ENCODE assay signal across 27 cellular contexts in the genomic region with DNA sequence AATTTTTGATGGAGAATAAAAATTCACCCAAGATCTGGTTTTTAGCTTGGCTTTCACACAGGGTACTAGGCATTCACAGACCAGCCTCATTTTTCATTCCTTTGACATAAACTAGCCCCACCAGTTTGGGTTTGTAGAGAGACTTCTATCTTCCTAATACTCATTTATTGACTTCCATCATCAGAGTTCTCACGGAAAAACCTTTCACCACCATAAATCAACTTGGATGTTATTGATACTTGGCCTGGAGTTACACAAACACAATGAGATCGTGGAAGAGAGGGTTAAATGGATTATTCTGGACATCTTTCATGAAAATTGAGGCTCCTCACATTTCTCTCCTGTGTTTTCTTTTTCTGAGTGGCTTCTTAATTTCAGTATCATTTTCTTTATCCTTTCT.
"Had no signal": no experiment of that assay in that cellular context is flagged by ENCODE, and none has a peak within 500 bp of the region (broad histone marks: within the 10 kb centered on the region; RNA-seq: fewer than 3 reads in every experiment).

No MANE protein-coding gene starts in this region.

- ATAC-seq: left cardiac atrium; mucosa of descending colon; naive thymus-derived CD4-positive, alpha-beta T cell; natural killer cell treated with Interleukin-12 subunit alpha and Interleukin-12 subunit beta and Interleukin-15 and Interleukin-18, amount 100 ng/mL, for 72 hours; right cardiac atrium; sciatic nerve; stimulated activated effector memory CD8-positive, alpha-beta T cell treated with anti-CD3 and anti-CD28 coated beads, Interleukin-12 subunit alpha, Interleukin-12 subunit beta, amount 100 ng/mL, for 72 hours; stimulated activated naive CD8-positive, alpha-beta T cell treated with anti-CD3 and anti-CD28 coated beads, Interleukin-15, amount 100 ng/mL, for 72 hours; upper lobe of right lung had no signal

- H3K36me3 ChIP-seq: left ventricle myocardium inferior, ovary, prostate gland, spleen, tibial nerve, upper lobe of right lung had no signal

- H3K4me3 ChIP-seq: left ventricle myocardium inferior, lung, mucosa of descending colon, ovary, prostate gland, skin epidermis, spleen, tibial nerve, upper lobe of right lung had no signal

- H3K4me1 ChIP-seq: left ventricle myocardium inferior, prostate gland, tibial nerve, upper lobe of right lung had no signal

- H3K9me3 ChIP-seq: left ventricle myocardium inferior, mucosa of descending colon, ovary, prostate gland, spleen, tibial nerve, upper lobe of right lung had no signal

- H3K27me3 ChIP-seq: ovary, spleen, tibial nerve, upper lobe of right lung had no signal

- H3K27ac ChIP-seq: left ventricle myocardium inferior, ovary, prostate gland, skin epidermis, spleen, tibial nerve, upper lobe of right lung had no signal

- H3K4me3 Mint-ChIP-seq: naive thymus-derived CD4-positive, alpha-beta T cell; natural killer cell treated with Interleukin-12 subunit alpha and Interleukin-12 subunit beta and Interleukin-15 and Interleukin-18, amount 100 ng/mL, for 72 hours; stimulated activated effector memory CD8-positive, alpha-beta T cell treated with anti-CD3 and anti-CD28 coated beads, Interleukin-12 subunit alpha, Interleukin-12 subunit beta, amount 100 ng/mL, for 72 hours; stimulated activated naive CD8-positive, alpha-beta T cell treated with anti-CD3 and anti-CD28 coated beads, Interleukin-15, amount 100 ng/mL, for 72 hours had no signal

- H3K27ac Mint-ChIP-seq: naive thymus-derived CD4-positive, alpha-beta T cell; natural killer cell treated with Interleukin-12 subunit alpha and Interleukin-12 subunit beta and Interleukin-15 and Interleukin-18, amount 100 ng/mL, for 72 hours; stimulated activated effector memory CD8-positive, alpha-beta T cell treated with anti-CD3 and anti-CD28 coated beads, Interleukin-12 subunit alpha, Interleukin-12 subunit beta, amount 100 ng/mL, for 72 hours; stimulated activated naive CD8-positive, alpha-beta T cell treated with anti-CD3 and anti-CD28 coated beads, Interleukin-15, amount 100 ng/mL, for 72 hours had no signal

- DNase-seq: head of caudate nucleus; hippocampal formation; kidney glomerular epithelial cell; left cardiac atrium; left ventricle myocardium inferior; mesendoderm; midbrain; mucosa of descending colon; naive thymus-derived CD4-positive, alpha-beta T cell; ovary; retina; right cardiac atrium; spleen; stimulated activated CD4-positive, alpha-beta T cell treated with anti-CD3 and anti-CD28 coated beads, Interleukin-4, amount 100 ng/mL, for 24 hours; stimulated activated naive CD4-positive, alpha-beta T cell; stimulated activated naive CD8-positive, alpha-beta T cell treated with anti-CD3 and anti-CD28 coated beads, Interleukin-15, amount 100 ng/mL, for 72 hours; substantia nigra; upper lobe of right lung had no signal

- H3K4me1 Mint-ChIP-seq: stimulated activated effector memory CD8-positive, alpha-beta T cell treated with anti-CD3 and anti-CD28 coated beads, Interleukin-12 subunit alpha, Interleukin-12 subunit beta, amount 100 ng/mL, for 72 hours had no signal

- H3K27me3 Mint-ChIP-seq: stimulated activated naive CD8-positive, alpha-beta T cell treated with anti-CD3 and anti-CD28 coated beads, Interleukin-15, amount 100 ng/mL, for 72 hours had no signal

- H3K36me3 Mint-ChIP-seq: natural killer cell treated with Interleukin-12 subunit alpha and Interleukin-12 subunit beta and Interleukin-15 and Interleukin-18, amount 100 ng/mL, for 72 hours; stimulated activated effector memory CD8-positive, alpha-beta T cell treated with anti-CD3 and anti-CD28 coated beads, Interleukin-12 subunit alpha, Interleukin-12 subunit beta, amount 100 ng/mL, for 72 hours had no signal

- FAIRE-seq: keratinocyte, urothelium cell line had no signal

- H3K9me3 Mint-ChIP-seq: natural killer cell treated with Interleukin-12 subunit alpha and Interleukin-12 subunit beta and Interleukin-15 and Interleukin-18, amount 100 ng/mL, for 72 hours; stimulated activated effector memory CD8-positive, alpha-beta T cell treated with anti-CD3 and anti-CD28 coated beads, Interleukin-12 subunit alpha, Interleukin-12 subunit beta, amount 100 ng/mL, for 72 hours; stimulated activated naive CD8-positive, alpha-beta T cell treated with anti-CD3 and anti-CD28 coated beads, Interleukin-15, amount 100 ng/mL, for 72 hours had no signal
